18 cellular contexts compared by ENCODE assay signal in genomic region chr1:13582713-13583443, GRCh38. TPM values are rescaled to one million over a fixed set of nuclear protein-coding genes. Genes with fewer than 3 reads are reported as not detected.
DNase-seq lines count a peak whose midpoint lies in the region; FAIRE-seq and TF ChIP-seq lines count a peak whose summit lies in the region.
"Had no signal": no experiment of that assay in that cellular context is flagged by ENCODE, and none has a peak within 500 bp of the region (broad histone marks: within the 10 kb centered on the region; RNA-seq: fewer than 3 reads in every experiment).

No MANE protein-coding gene starts in this region.

- no peak overlapping the region for H3K14ac ChIP-seq in H1 (ENCODE audit: insufficient read length)

- 0 out of 2 replicates have a peak, but pooled peaks cover 3% of the 10 kb centered on the region for H3K79me1 ChIP-seq in H1 (ENCODE audit: low read depth, low read length)

- FAIRE-seq in H1 (lab: Jason Lieb, UNC), result no peak
- FAIRE-seq: frontal cortex, K562 had no signal

- peaks cover 0 to under 1% of the 10 kb centered on the region in 2 experiments for H4K20me1 ChIP-seq in H1 (replicated peaks in 1 of 2; ENCODE audit: control insufficient read depth in 1 of 2, insufficient read depth in 2 of 2, low read length in 2 of 2)

- peak overlapping the region; percentile 55; the same call in 1 of the 2 replicates for H2BK20ac ChIP-seq in H1 (ENCODE audit: low read length)

- H4K91ac ChIP-seq in H1 (replicated peaks; ENCODE audit: insufficient read length, low read length), result peak overlapping the region; percentile 52

- peak overlapping the region; percentile 95 for H3K4me3 ChIP-seq in HUES6 (ENCODE audit: low read depth, low read length)
- H3K4me3 ChIP-seq in H1 (ENCODE audit: extremely low read depth in 1 of 4, insufficient read depth in 2 of 4, low read depth in 3 of 4, low read length in 4 of 4), result peak overlapping the region; percentile 30 to 100 (median 62); a peak in 5 of 8 replicates
- H3K4me3 ChIP-seq in suprapubic skin, result peak overlapping the region; percentile 56
- H3K4me3 ChIP-seq: K562, SJCRH30 had no signal

- peaks cover 15% of the 10 kb centered on the region; the same call in 1 of the 2 replicates for H3K23me2 ChIP-seq in H1 (ENCODE audit: low read depth, low read length)

- H2AFZ ChIP-seq in H1 (ENCODE audit: low read length), result peak overlapping the region; percentile 55; the same call in 1 of the 2 replicates

- POLR2A ChIA-PET in H1 (lab: Charles Lee; ENCODE audit: partially characterized antibody), result interaction anchor here (1.0 to 4.4 kb wide), 4 partner anchors 11 to 71 kb away, joined by 3 to 31 read pairs (median 9); no protein-coding TSS in a partner anchor

- no peak overlapping the region for H3K23ac ChIP-seq in H1 (ENCODE audit: insufficient read length)

- no peaks in the 10 kb centered on the region for H3K36me3 ChIP-seq in HUES6 (ENCODE audit: control insufficient read depth, insufficient read depth, low read length)
- no peaks in the 10 kb centered on the region; a peak in 2 of 8 replicates for H3K36me3 ChIP-seq in H1 (ENCODE audit: control insufficient read depth in 2 of 4, insufficient read depth in 4 of 4, low read length in 3 of 4)
- H3K36me3 ChIP-seq in suprapubic skin, result no peaks in the 10 kb centered on the region
- H3K36me3 ChIP-seq: neutrophil, SJCRH30 had no signal

- TF ChIP-seq CTCF in H1 (IDR thresholded peaks at IDR 0.05; ENCODE audit: control extremely low read depth in 1 of 3, insufficient read depth in 1 of 3, low read depth in 1 of 3, low read length in 3 of 3), result no peak
- TF ChIP-seq CTCF in nephron (IDR thresholded peaks at IDR 0.05; ENCODE audit: unreplicated experiment in 3 of 3), result no peak
- no peak for TF ChIP-seq CTCF in suprapubic skin (IDR thresholded peaks at IDR 0.05)

- peak overlapping the region; percentile 24 for H2BK120ac ChIP-seq in H1 (replicated peaks; ENCODE audit: low read depth, low read length)

- H3K27ac ChIP-seq in HUES6 (ENCODE audit: low read depth, low read length) (no peak overlapping the region), H1 (ENCODE audit: low read depth, low read length) (no peak overlapping the region), suprapubic skin (peak overlapping the region; percentile 94)
- H3K27ac ChIP-seq: neutrophil, SJCRH30 had no signal

- H3K79me2 ChIP-seq in H1 (ENCODE audit: control insufficient read depth in 1 of 2, insufficient read depth in 2 of 2, low read length in 2 of 2), result peaks cover 11 to 37% of the 10 kb centered on the region in 2 experiments

- DNase-seq in H1 (ENCODE audit: low read depth in 1 of 2, low spot score in 2 of 2) (peak in 1 of 2 experiments; percentile 59), suprapubic skin (ENCODE audit: low spot score in 2 of 2) (no peak), islet precursor cell (no peak), dermis blood vessel endothelial cell (no peak), NAMALWA (ENCODE audit: low spot score) (no peak)
- no peak for DNase-seq in activated CD4-positive, alpha-beta T cell treated with anti-CD3 and anti-CD28 coated beads, Interleukin-2, amount 50 U/mL, for 48 hours
- DNase-seq: activated CD4-positive, alpha-beta T cell treated with anti-CD3 and anti-CD28 coated beads for 1 hour; cerebellar nuclear complex; NCI-H1092; NCI-H526 treated with DMSO at 0.1 percent for 48 hours had no signal

- peak overlapping the region; percentile 64 to 92 (median 77) for H3K4me3 Mint-ChIP-seq in nephron

- TF ChIP-seq EP300 in H1 (IDR thresholded peaks at IDR 0.05; ENCODE audit: borderline replicate concordance in 1 of 2, low read depth in 2 of 2, low read length in 2 of 2) (no peak), suprapubic skin (IDR thresholded peaks at IDR 0.05) (no peak)

- peak overlapping the region; percentile 75; the same call in 1 of the 2 replicates for H3K18ac ChIP-seq in H1 (ENCODE audit: extremely low read depth, low read length)

- peak overlapping the region; percentile 74 for H4K8ac ChIP-seq in H1 (ENCODE audit: extremely low read depth, insufficient read depth, low read length)

- CTCF ChIA-PET in H1 (lab: Charles Lee; ENCODE audit: partially characterized antibody), result interaction anchor here (0.9 to 6.2 kb wide), 3 partner anchors 10 to 22 kb away, joined by 3 to 27 read pairs (median 3); no protein-coding TSS in a partner anchor

- no peak overlapping the region for H3K4ac ChIP-seq in H1 (replicated peaks; ENCODE audit: insufficient read length, low read depth, low read length)

- peak overlapping the region; percentile 68 for H4K5ac ChIP-seq in H1 (ENCODE audit: insufficient read length, low read depth, low read length)

- no peak overlapping the region for H2AK5ac ChIP-seq in H1 (ENCODE audit: low read depth, low read length)

- H3K4me2 ChIP-seq in H1 (ENCODE audit: insufficient read depth in 1 of 2, low read depth in 2 of 2, low read length in 2 of 2), result peak overlapping the region; percentile 87 to 95

- H2BK15ac ChIP-seq in H1 (ENCODE audit: low read length), result no peak overlapping the region; the same call in 1 of the 2 replicates

- no peaks in the 10 kb centered on the region for H3K36me3 Mint-ChIP-seq in nephron (ENCODE audit: low read depth)

- no peaks in the 10 kb centered on the region for H3K9me3 Mint-ChIP-seq in nephron

- no peaks in the 10 kb centered on the region for H3K9me3 ChIP-seq in HUES6 (ENCODE audit: control insufficient read depth, insufficient read depth, low read depth, low read length)
- H3K9me3 ChIP-seq in H1 (ENCODE audit: insufficient read depth in 2 of 2, low read depth in 1 of 2, low read length in 1 of 2), result no peaks in the 10 kb centered on the region
- no peaks in the 10 kb centered on the region for H3K9me3 ChIP-seq in suprapubic skin
- H3K9me3 ChIP-seq: neutrophil, SJCRH30 had no signal

- H3K27me3 Mint-ChIP-seq in nephron (ENCODE audit: low read depth), result peaks cover 43% of the 10 kb centered on the region

- H2BK12ac ChIP-seq in H1 (ENCODE audit: low read depth, low read length), result 0 out of 2 replicates have a peak overlapping the region, but pooled peaks have one; percentile 60

- H3K9ac ChIP-seq in HUES6 (ENCODE audit: low read length) (peak overlapping the region; percentile 32), H1 (replicated peaks in 1 of 4; ENCODE audit: extremely low read depth in 1 of 4, low read depth in 3 of 4, low read length in 3 of 4) (peak overlapping the region in 3 of 4 experiments; percentile 4 to 45 (median 26); a peak in 2 of 7 replicates)

- H3K27me3 ChIP-seq in HUES6 (ENCODE audit: control insufficient read depth, insufficient read depth, low read length), result peaks cover 12% of the 10 kb centered on the region; the same call in 1 of the 2 replicates
- H3K27me3 ChIP-seq in H1 (replicated peaks in 1 of 4; ENCODE audit: control insufficient read depth in 3 of 4, extremely low read depth in 1 of 4, insufficient read depth in 3 of 4, low read length in 3 of 4), result peaks cover 0 to 3% (median 0%) of the 10 kb centered on the region in 4 experiments; a peak in 3 of 7 replicates
- H3K27me3 ChIP-seq in suprapubic skin, result peaks cover 42% of the 10 kb centered on the region

- H3K4me1 ChIP-seq in HUES6 (ENCODE audit: control insufficient read depth, insufficient read depth, low read length) (peaks cover 36% of the 10 kb centered on the region), H1 (replicated peaks in 1 of 4; ENCODE audit: control insufficient read depth in 3 of 4, insufficient read depth in 4 of 4, low read length in 3 of 4) (peaks cover 8 to 36% (median 26%) of the 10 kb centered on the region in 4 experiments), suprapubic skin (peaks cover 42% of the 10 kb centered on the region)
- H3K4me1 ChIP-seq: SJCRH30 had no signal

- no peak for TF ChIP-seq RAD21 in H1 (IDR thresholded peaks at IDR 0.05 in 1 of 2, conservative IDR thresholded peaks at IDR 0.05 in 1 of 2; ENCODE audit: low read depth in 2 of 2, low read length in 2 of 2)

- TF ChIP-seq POLR2A in H1 (IDR thresholded peaks at IDR 0.05; ENCODE audit: control extremely low read depth in 1 of 2, low read depth in 2 of 2, low read length in 2 of 2) (no peak; a peak in 1 of 3 replicates), suprapubic skin (IDR thresholded peaks at IDR 0.05) (no peak)

- WGBS in H1 (ENCODE audit: extremely low coverage in 1 of 2, insufficient coverage in 1 of 2, insufficient read length in 1 of 2, insufficient replicate concordance in 2 of 2, low coverage in 1 of 2, low lambda C conversion rate in 2 of 2, missing lambda C conversion rate in 1 of 2), 2 experiments, result 14% methylated on average over 26 of the region's 27 CpGs; no CpG with 5 or more reads in 1 of the 2 experiments
- 31% methylated on average over 23 of the region's 27 CpGs for WGBS in suprapubic skin

- peak overlapping the region in 2 of 3 experiments; percentile 44 to 58 for H3K27ac Mint-ChIP-seq in nephron

- H2BK5ac ChIP-seq in H1 (ENCODE audit: low read depth, low read length), result peak overlapping the region; percentile 49; the same call in 1 of the 2 replicates

- H3K56ac ChIP-seq in H1 (replicated peaks; ENCODE audit: insufficient read length, low read depth, low read length), result no peak overlapping the region

- peaks cover 39% of the 10 kb centered on the region for H3K4me1 Mint-ChIP-seq in nephron

TF ChIP-seq in H1, 55 proteins besides CTCF, POLR2A, EP300 and RAD21:
- TF ChIP-seq ASH2L (IDR thresholded peaks at IDR 0.05; ENCODE audit: low read length) (peak; percentile 32), KDM4A (IDR thresholded peaks at IDR 0.05; ENCODE audit: low read depth, low read length, severe bottlenecking) (peak; percentile 10), TAF1 (IDR thresholded peaks at IDR 0.05; ENCODE audit: low read depth, low read length) (0 out of 2 replicates have a peak, but pooled peaks have one; percentile 29), SIX5 (IDR thresholded peaks at IDR 0.05; ENCODE audit: low read depth, low read length) (no peak), TBP (IDR thresholded peaks at IDR 0.05; ENCODE audit: low read depth, low read length) (0 out of 2 replicates have a peak, but pooled peaks have one; percentile 32), TEAD4 (IDR thresholded peaks at IDR 0.05; ENCODE audit: low read depth, low read length) (no peak), HDAC6 (IDR thresholded peaks at IDR 0.05; ENCODE audit: low read depth, low read length) (no peak), TCF12 (IDR thresholded peaks at IDR 0.05; ENCODE audit: low read depth, low read length) (no peak)

RNA-seq across cellular contexts. Expression of gene PDPN, which starts 0.8 kb away (rescaled TPM):
- 169 and 182 TPM in 2 replicates for total RNA-seq in H1 (2021; fragmentation: NEBNext Ultra II Directional; extraction: Animal tissue kit (Norgen Biotek cat#: 25700))
- 44.7 and 49.7 TPM in 2 replicates for polyA plus RNA-seq in H1 (2011; rRNA removed)
- polyA plus RNA-seq in H1 (2011; cell fraction: cytosol; rRNA removed), result 44.8 TPM
- 56.8 TPM for polyA plus RNA-seq in H1 (2011; cell fraction: nucleus; rRNA removed)
- 126 to 171 TPM (median 161 TPM) in 4 replicates for polyA plus RNA-seq in H1 (2012, experiment 1 of 2)
- polyA plus RNA-seq in H1 (2012, experiment 2 of 2), result 60.4 TPM
- 161 TPM for polyA plus RNA-seq in H1 (2013, experiment 1 of 2)
- polyA plus RNA-seq in H1 (2013, experiment 2 of 2), result 213 TPM
- 55.2 and 59.1 TPM in 2 replicates for polyA minus RNA-seq in H1 (2011; rRNA and poly(A)+ RNA removed)
- polyA minus RNA-seq in H1 (2011; cell fraction: cytosol; rRNA and poly(A)+ RNA removed), result 45.0 TPM
- 38.2 TPM for polyA minus RNA-seq in H1 (2011; cell fraction: nucleus; rRNA and poly(A)+ RNA removed)
- total RNA-seq in suprapubic skin (10 to 100 TPM; 21.4 to 46.6 (median 29.1) TPM), dermis blood vessel endothelial cell (65.0 and 88.5 TPM in 2 replicates)
- total RNA-seq: OCI-LY7; SJCRH30; T-helper 2 cell treated with Interferon-gamma antibody and Interleukin-4, amounts not matched to agents 100 ng/mL and 5 ng/mL, for 36 hours had no signal
- polyA plus RNA-seq: K562 had no signal
